In genomic region chr9:33677961-33678360, GRCh38 we compare ENCODE assay signal across 22 cellular contexts.
DNase-seq lines count a peak whose midpoint lies in the region; ATAC-seq, FAIRE-seq and TF ChIP-seq lines count a peak whose summit lies in the region.
"Had no signal": no experiment of that assay in that cellular context is flagged by ENCODE, and none has a peak within 500 bp of the region (broad histone marks: within the 10 kb centered on the region; RNA-seq: fewer than 3 reads in every experiment).

No MANE protein-coding gene starts in this region.

- peak overlapping the region; percentile 97 for H3K4me3 Mint-ChIP-seq in astrocyte (ENCODE audit: unreplicated experiment)

- no peak overlapping the region for H2AFZ ChIP-seq in astrocyte (ENCODE audit: low read depth, low read length)

- H3K4me3 ChIP-seq in astrocyte (ENCODE audit: insufficient read depth, low read depth, low read length), result no peak overlapping the region

- peak; percentile 57 for DNase-seq in NCI-H748 treated with DMSO at 0.1 percent for 48 hours (lab: John Stamatoyannopoulos, UW)
- no peak for DNase-seq in NCI-H748 (lab: John Stamatoyannopoulos, UW; ENCODE audit: unreplicated experiment)
- no peak for DNase-seq in astrocyte (ENCODE audit: low read depth)
- DNase-seq in inferior parietal cortex (ENCODE audit: extremely low spot score), result peak; percentile 16
- peak; percentile 21 for DNase-seq in superior temporal gyrus (ENCODE audit: extremely low spot score)
- no peak for DNase-seq in NCI-H2029 treated with DMSO at 0.1 percent for 48 hours (lab: John Stamatoyannopoulos, UW)
- no peak for DNase-seq in NK-92 treated with Interleukin-12 subunit alpha and Interleukin-12 subunit beta, amount 100 ng/mL, for 24 hours (lab: John Stamatoyannopoulos, UW)
- DNase-seq: activated B cell treated with CpG ODN at 0.5 μM for 24 hours, aorta, HFFc6, lower lobe of right lung, NCI-H1048, NCI-H2107, T-helper 17 cell had no signal

- H3K27ac Mint-ChIP-seq in astrocyte (ENCODE audit: unreplicated experiment), result no peak overlapping the region
- H3K27ac Mint-ChIP-seq: activated B cell treated with CpG ODN at 0.5 μM for 24 hours; activated CD8-positive, alpha-beta T cell treated with anti-CD3 and anti-CD28 coated beads for 36 hours; activated naive CD4-positive, alpha-beta T cell treated with anti-CD3 and anti-CD28 coated beads for 36 hours; HFFc6 had no signal

- no peak overlapping the region for H3K27ac ChIP-seq in astrocyte (ENCODE audit: low read depth, low read length)
- H3K27ac ChIP-seq: BLaER1 treated with 17β-estradiol and CSF1 and Interleukin-3, amounts not matched to agents 10 nM and 100 nM; lower lobe of right lung had no signal

- H4K20me1 ChIP-seq in astrocyte (ENCODE audit: insufficient read depth, low read length), result no peaks in the 10 kb centered on the region
- H4K20me1 ChIP-seq: BLaER1 treated with 17β-estradiol and CSF1 and Interleukin-3, amounts not matched to agents 10 nM and 100 nM had no signal

- H3K9me3 ChIP-seq in astrocyte (ENCODE audit: insufficient read depth, low read depth, low read length), result no peaks in the 10 kb centered on the region
- H3K9me3 ChIP-seq: lower lobe of right lung had no signal

- no peak for FAIRE-seq in astrocyte (lab: Jason Lieb, UNC)
- FAIRE-seq: endometrium, G401.6 had no signal

- no peak for ATAC-seq in GM18867 (IDR thresholded peaks at IDR 0.05; ENCODE audit: unreplicated experiment)

- H3K36me3 ChIP-seq in astrocyte (ENCODE audit: insufficient read depth, low read length), result no peaks in the 10 kb centered on the region
- H3K36me3 ChIP-seq: lower lobe of right lung had no signal

- H3K4me2 ChIP-seq in astrocyte (ENCODE audit: low read length), result peak overlapping the region; percentile 82
- H3K4me2 ChIP-seq: BLaER1 treated with 17β-estradiol and CSF1 and Interleukin-3, amounts not matched to agents 10 nM and 100 nM had no signal

- H3K36me3 Mint-ChIP-seq in astrocyte (ENCODE audit: low read depth, unreplicated experiment), result no peaks in the 10 kb centered on the region

- H3K4me1 Mint-ChIP-seq in astrocyte (ENCODE audit: low read depth, unreplicated experiment), result peaks cover 11% of the 10 kb centered on the region

- H3K27me3 Mint-ChIP-seq in astrocyte (ENCODE audit: low read depth, unreplicated experiment), result peaks cover 3% of the 10 kb centered on the region

- H3K9me3 Mint-ChIP-seq in astrocyte (ENCODE audit: unreplicated experiment), result no peaks in the 10 kb centered on the region
- H3K9me3 Mint-ChIP-seq: activated B cell treated with CpG ODN at 0.5 μM for 24 hours; activated CD8-positive, alpha-beta T cell treated with anti-CD3 and anti-CD28 coated beads for 36 hours; activated naive CD4-positive, alpha-beta T cell treated with anti-CD3 and anti-CD28 coated beads for 36 hours; activated T-cell treated with anti-CD3 and anti-CD28 coated beads, Interleukin-2, amount 50 U/mL, for 4 hours; stimulated activated naive CD8-positive, alpha-beta T cell treated with anti-CD3 and anti-CD28 coated beads, Interleukin-15, Interleukin-2, amounts not matched to agents 100 ng/mL and 50 ng/mL, for 24 hours had no signal

- H3K9ac ChIP-seq in astrocyte (ENCODE audit: low read length), result no peak overlapping the region
- H3K9ac ChIP-seq: BLaER1 treated with 17β-estradiol and CSF1 and Interleukin-3, amounts not matched to agents 10 nM and 100 nM had no signal

- no peak for TF ChIP-seq CTCF in astrocyte (IDR thresholded peaks at IDR 0.05; ENCODE audit: insufficient read depth, low read depth, low read length)

- no peaks in the 10 kb centered on the region for H3K4me1 ChIP-seq in astrocyte (ENCODE audit: insufficient read depth, low read length)
- H3K4me1 ChIP-seq: BLaER1 treated with 17β-estradiol and CSF1 and Interleukin-3, amounts not matched to agents 10 nM and 100 nM had no signal

- no peaks in the 10 kb centered on the region for H3K79me2 ChIP-seq in astrocyte (ENCODE audit: insufficient read depth, low read length)

- no peaks in the 10 kb centered on the region for H3K27me3 ChIP-seq in astrocyte (ENCODE audit: insufficient read depth, low read length)

Comparison
In these comparisons a context has a peak if more than half of its experiments do, and no peak if none do; other contexts are left out.
1. DNase-seq: peak in NCI-H748 treated with DMSO at 0.1 percent for 48 hours (single experiment), inferior parietal cortex (single experiment) and superior temporal gyrus (single experiment); none in NCI-H748 (single experiment), astrocyte (single experiment), NCI-H2029 treated with DMSO at 0.1 percent for 48 hours (single experiment) and NK-92 treated with Interleukin-12 subunit alpha and Interleukin-12 subunit beta, amount 100 ng/mL, for 24 hours (single experiment).